Comparison of ENCODE assay signal across 17 cellular contexts in genomic region chr12:49796606-49797451, GRCh38.
"Had no signal": no experiment of that assay in that cellular context is flagged by ENCODE, and none has a peak within 500 bp of the region (broad histone marks: within the 10 kb centered on the region; RNA-seq: fewer than 3 reads in every experiment).

No MANE protein-coding gene starts in this region.

- FAIRE-seq: endometrium, frontal cortex, keratinocyte had no signal

- H3K27me3 ChIP-seq: ascending aorta had no signal

- H3K4me1 ChIP-seq: ascending aorta had no signal

- H3K4me3 ChIP-seq: ascending aorta, coronary artery, mucosa of descending colon had no signal

- DNase-seq: activated CD4-positive, alpha-beta T cell treated with anti-CD3 and anti-CD28 coated beads for 36 hours; activated CD4-positive, alpha-beta T cell treated with anti-CD3 and anti-CD28 coated beads, Interleukin-2, amount 50 U/mL, for 48 hours; activated gamma-delta T cell; hypothalamus; mammary epithelial cell; mucosa of descending colon; naive thymus-derived CD4-positive, alpha-beta T cell; stimulated activated CD4-positive, alpha-beta T cell treated with anti-CD3 and anti-CD28 coated beads, Interleukin-15, amount 100 ng/mL, for 24 hours; stimulated activated CD4-positive, alpha-beta T cell treated with anti-CD3 and anti-CD28 coated beads, Interleukin-2, amount 100 ng/mL, for 48 hours; stimulated activated naive CD8-positive, alpha-beta T cell treated with anti-CD3 and anti-CD28 coated beads, Interleukin-15, amount 100 ng/mL, for 72 hours had no signal

- H3K27ac ChIP-seq: ascending aorta, coronary artery had no signal

- ATAC-seq: activated CD4-positive, alpha-beta T cell treated with anti-CD3 and anti-CD28 coated beads for 36 hours; left lobe of liver; mucosa of descending colon; stimulated activated naive CD8-positive, alpha-beta T cell treated with anti-CD3 and anti-CD28 coated beads, Interleukin-15, amount 100 ng/mL, for 72 hours; WTC11 had no signal

- H3K9me3 ChIP-seq: ascending aorta, mucosa of descending colon had no signal
